Comparison of ENCODE assay signal across 19 cellular contexts in the genomic region with DNA sequence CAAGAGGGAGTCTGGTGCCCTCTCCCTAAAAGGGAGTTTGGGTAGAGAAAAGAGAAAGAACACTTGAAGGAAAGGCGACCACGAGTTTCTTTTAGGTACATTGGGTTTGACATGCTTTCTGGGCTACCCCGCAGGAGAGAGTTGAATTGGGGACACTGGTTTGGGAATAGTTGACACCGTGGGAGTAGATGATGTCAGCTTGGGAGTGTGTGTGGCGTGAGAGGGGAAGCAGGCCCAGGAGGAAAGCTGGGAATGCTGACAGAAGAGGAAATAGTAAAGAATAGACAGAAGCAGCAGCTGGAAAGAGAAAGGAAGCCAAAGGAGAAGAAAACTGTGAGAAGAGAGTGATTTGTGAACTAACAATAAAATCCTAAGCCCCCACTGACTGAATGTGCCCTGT.
A peak's percentile ranks its signal among the peaks of the same experiment; 100 is the strongest.
DNase-seq lines count a peak whose midpoint lies in the region; ATAC-seq and TF ChIP-seq lines count a peak whose summit lies in the region.
"Had no signal": no experiment of that assay in that cellular context is flagged by ENCODE, and none has a peak within 500 bp of the region (broad histone marks: within the 10 kb centered on the region; RNA-seq: fewer than 3 reads in every experiment).

No MANE protein-coding gene starts in this region.

- no peak overlapping the region for H3K9ac ChIP-seq in mammary epithelial cell (ENCODE audit: insufficient read depth, low read length)
- H3K9ac ChIP-seq: BLaER1 had no signal

- H3K36me3 Mint-ChIP-seq in MCF 10A (ENCODE audit: insufficient read depth, unreplicated experiment): no peaks in the 10 kb centered on the region
- H3K36me3 Mint-ChIP-seq: CD8-positive, alpha-beta memory T cell; IgD-negative memory B cell had no signal

- H3K36me3 ChIP-seq in mammary epithelial cell (ENCODE audit: insufficient read depth, low read length): no peaks in the 10 kb centered on the region
- no peaks in the 10 kb centered on the region for H3K36me3 ChIP-seq in PC-9 (ENCODE audit: low read depth)
- H3K36me3 ChIP-seq in esophagus muscularis mucosa: no peaks in the 10 kb centered on the region
- no peaks in the 10 kb centered on the region for H3K36me3 ChIP-seq in right lobe of liver
- H3K36me3 ChIP-seq: BLaER1, HAP-1 had no signal

- H3K27ac ChIP-seq in mammary epithelial cell (ENCODE audit: insufficient read depth, low read depth, low read length) (no peak overlapping the region), PC-9 (no peak overlapping the region), esophagus muscularis mucosa (replicated peaks in 1 of 4) (no peak overlapping the region), right lobe of liver (no peak overlapping the region)
- H3K27ac ChIP-seq: 22Rv1, BLaER1 had no signal

- DNase-seq in mammary epithelial cell (no peak), MCF 10A (ENCODE audit: unreplicated experiment) (no peak), PC-9 (no peak), esophagus muscularis mucosa (ENCODE audit: extremely low spot score) (peak; percentile 80), pulmonary artery endothelial cell (ENCODE audit: low read depth, low spot score) (peak; percentile 32), NCI-H2081 (lab: John Stamatoyannopoulos, UW) (no peak), anterior cingulate cortex (lab: John Stamatoyannopoulos, UW) (no peak), right lobe of liver (no peak)
- DNase-seq: AML-193; Caco-2; CD8-positive, alpha-beta memory T cell; DND-41; GF-D8; GOT3 had no signal

- TF ChIP-seq CTCF in mammary epithelial cell (conservative IDR thresholded peaks at IDR 0.05 in 1 of 2, IDR thresholded peaks at IDR 0.05 in 1 of 2; ENCODE audit: extremely low read depth in 1 of 2, insufficient read depth in 1 of 2, low read depth in 1 of 2, low read length in 2 of 2) (no peak), MCF 10A (IDR thresholded peaks at IDR 0.05; ENCODE audit: unreplicated experiment) (no peak), PC-9 (conservative IDR thresholded peaks at IDR 0.05) (no peak), esophagus muscularis mucosa (IDR thresholded peaks at IDR 0.05) (no peak), right lobe of liver (IDR thresholded peaks at IDR 0.05) (no peak)

- no peaks in the 10 kb centered on the region for H3K4me1 Mint-ChIP-seq in MCF 10A (ENCODE audit: insufficient read depth, unreplicated experiment)
- H3K4me1 Mint-ChIP-seq: CD8-positive, alpha-beta memory T cell; IgD-negative memory B cell had no signal

- TF ChIP-seq POLR2A in esophagus muscularis mucosa (IDR thresholded peaks at IDR 0.05; ENCODE audit: low read depth) (no peak), right lobe of liver (IDR thresholded peaks at IDR 0.05) (no peak)

- in situ Hi-C loops in mammary epithelial cell (cut with MboI; ENCODE audit: low sequenced_read_pairs in 2 of 2): no loop called here

- H3K27me3 Mint-ChIP-seq in MCF 10A (ENCODE audit: insufficient read depth, unreplicated experiment): no peaks in the 10 kb centered on the region
- H3K27me3 Mint-ChIP-seq: CD8-positive, alpha-beta memory T cell; IgD-negative memory B cell had no signal

- H3K4me2 ChIP-seq in mammary epithelial cell (ENCODE audit: insufficient read depth, low read depth, low read length): no peak overlapping the region
- H3K4me2 ChIP-seq in PC-9: no peak overlapping the region
- H3K4me2 ChIP-seq: BLaER1 had no signal

- no peaks in the 10 kb centered on the region for H3K27me3 ChIP-seq in mammary epithelial cell (ENCODE audit: insufficient read depth, low read length)
- no peaks in the 10 kb centered on the region for H3K27me3 ChIP-seq in PC-9 (ENCODE audit: insufficient read depth, low read depth)
- H3K27me3 ChIP-seq in esophagus muscularis mucosa: no peaks in the 10 kb centered on the region
- no peaks in the 10 kb centered on the region for H3K27me3 ChIP-seq in right lobe of liver
- H3K27me3 ChIP-seq: BLaER1 had no signal

- no peaks in the 10 kb centered on the region for H3K9me3 ChIP-seq in mammary epithelial cell (replicated peaks; ENCODE audit: insufficient read depth, low read length)
- H3K9me3 ChIP-seq in PC-9 (ENCODE audit: insufficient read depth, low read depth): no peaks in the 10 kb centered on the region
- no peaks in the 10 kb centered on the region for H3K9me3 ChIP-seq in esophagus muscularis mucosa
- no peaks in the 10 kb centered on the region for H3K9me3 ChIP-seq in right lobe of liver
- H3K9me3 ChIP-seq: BLaER1, Caco-2, HAP-1 had no signal

- H3K27ac Mint-ChIP-seq in MCF 10A (ENCODE audit: low read depth, unreplicated experiment): no peak overlapping the region
- H3K27ac Mint-ChIP-seq: IgD-negative memory B cell had no signal

- CTCF ChIA-PET in mammary epithelial cell (lab: Charles Lee; ENCODE audit: low non-redundant PET) (no interaction called here), MCF 10A (lab: Yijun Ruan, JAX) (interaction anchor here (1.0 kb wide), 1 partner anchor 14 kb away, joined by 4 read pairs; no protein-coding TSS in a partner anchor), PC-9 (lab: Charles Lee) (no interaction called here)

- BruUV-seq in mammary epithelial cell (replicated peaks; lab: Mats Ljungman, UMichigan): no TSS peak
- BruUV-seq in MCF 10A (replicated peaks; lab: Mats Ljungman, UMichigan): no TSS peak
- BruUV-seq in PC-9 (replicated peaks; lab: Mats Ljungman, UMichigan): no TSS peak

- 93% methylated on average over 5 of the region's 5 CpGs for WGBS in mammary epithelial cell (ENCODE audit: low coverage, missing lambda C conversion rate)
- WGBS in esophagus muscularis mucosa: 81% methylated on average over 5 of the region's 5 CpGs
- WGBS in right lobe of liver (ENCODE audit: insufficient coverage, low coverage, low lambda C conversion rate, missing lambda C conversion rate): 57% methylated on average over 5 of the region's 5 CpGs

- intact Hi-C loops in mammary epithelial cell (cut with micrococcal nuclease) (no loop called here), MCF 10A (cut with micrococcal nuclease) (no loop called here), PC-9 (cut with micrococcal nuclease; ENCODE audit: unreplicated experiment) (no loop called here), esophagus muscularis mucosa (cut with DNase I) (no loop called here), right lobe of liver (cut with DNase I) (no loop called here)

- no peak for TF ChIP-seq EP300 in esophagus muscularis mucosa (IDR thresholded peaks at IDR 0.05)

- peak overlapping the region; percentile 15 for H2AFZ ChIP-seq in mammary epithelial cell (ENCODE audit: low read depth, low read length)
- H2AFZ ChIP-seq in PC-9: peak overlapping the region; percentile 22; the same call in 1 of the 2 replicates

- H3F3A ChIP-seq in PC-9 (ENCODE audit: insufficient read depth, low read depth): no peaks in the 10 kb centered on the region

- H4K20me1 ChIP-seq in mammary epithelial cell (ENCODE audit: insufficient read depth, low read length) (no peaks in the 10 kb centered on the region), PC-9 (ENCODE audit: insufficient read depth) (no peaks in the 10 kb centered on the region)
- H4K20me1 ChIP-seq: BLaER1 had no signal

- H3K79me2 ChIP-seq in mammary epithelial cell (ENCODE audit: insufficient read depth, low read length) (no peaks in the 10 kb centered on the region), PC-9 (ENCODE audit: low read depth) (no peaks in the 10 kb centered on the region)

- no peaks in the 10 kb centered on the region for H3K9me3 Mint-ChIP-seq in MCF 10A (ENCODE audit: unreplicated experiment)
- H3K9me3 Mint-ChIP-seq: CD8-positive, alpha-beta memory T cell; IgD-negative memory B cell had no signal

- dilution Hi-C loops in mammary epithelial cell (cut with HindIII; ENCODE audit: low sequenced_read_pairs): no loop called here

- H3K4me3 Mint-ChIP-seq in MCF 10A (ENCODE audit: unreplicated experiment): no peak overlapping the region
- H3K4me3 Mint-ChIP-seq: CD8-positive, alpha-beta memory T cell; IgD-negative memory B cell had no signal

- no peak for ATAC-seq in right lobe of liver
- ATAC-seq: GM12878 had no signal

- H3K4me1 ChIP-seq in mammary epithelial cell (ENCODE audit: insufficient read depth, low read length) (no peaks in the 10 kb centered on the region), PC-9 (replicated peaks; ENCODE audit: insufficient read depth) (no peaks in the 10 kb centered on the region), esophagus muscularis mucosa (no peaks in the 10 kb centered on the region), right lobe of liver (no peaks in the 10 kb centered on the region)
- H3K4me1 ChIP-seq: BLaER1, Caco-2, HAP-1 had no signal

- no peaks in the 10 kb centered on the region for H3K9me2 ChIP-seq in PC-9 (ENCODE audit: insufficient read depth)

- no peak overlapping the region for H3K4me3 ChIP-seq in mammary epithelial cell (replicated peaks in 1 of 3; ENCODE audit: insufficient read depth in 1 of 3, low read depth in 2 of 3, low read length in 3 of 3)
- H3K4me3 ChIP-seq in PC-9: no peak overlapping the region
- no peak overlapping the region for H3K4me3 ChIP-seq in esophagus muscularis mucosa
- no peak overlapping the region for H3K4me3 ChIP-seq in right lobe of liver
- H3K4me3 ChIP-seq: BLaER1, GM12878, HAP-1 had no signal

- POLR2A ChIA-PET in MCF 10A (lab: Yijun Ruan, JAX): no interaction called here
- POLR2A ChIA-PET in PC-9 (lab: Charles Lee; ENCODE audit: unreplicated experiment): no interaction called here

Comparison
In these comparisons a context has a peak if more than half of its experiments do, and no peak if none do; other contexts are left out.
1. DNase-seq: peak in esophagus muscularis mucosa (single experiment) and pulmonary artery endothelial cell (single experiment); none in mammary epithelial cell (single experiment), MCF 10A (single experiment), PC-9 (0 of 2), NCI-H2081 (0 of 2), anterior cingulate cortex (0 of 58) and right lobe of liver (0 of 3).